8 cellular contexts compared by ENCODE assay signal in genomic region chr6:35691027-35691824, GRCh38. TPM values are rescaled to one million over a fixed set of nuclear protein-coding genes. Genes with fewer than 3 reads are reported as not detected.
A peak's percentile ranks its signal among the peaks of the same experiment; 100 is the strongest.
DNase-seq lines count a peak whose midpoint lies in the region; ATAC-seq, FAIRE-seq and TF ChIP-seq lines count a peak whose summit lies in the region.

No MANE protein-coding gene starts in this region.

- FAIRE-seq in endothelial cell of umbilical vein (lab: Jason Lieb, UNC), result no peak

- intact Hi-C loops in endothelial cell of umbilical vein (cut with micrococcal nuclease), result no loop called here

- ATAC-seq in HG03442 (IDR thresholded peaks at IDR 0.05; ENCODE audit: unreplicated experiment) (no peak), HG02852 (IDR thresholded peaks at IDR 0.05; ENCODE audit: unreplicated experiment) (no peak)

- H3K9me3 ChIP-seq in endothelial cell of umbilical vein (replicated peaks; ENCODE audit: control insufficient read depth, insufficient read depth, low read length), result no peaks in the 10 kb centered on the region

- CTCF ChIA-PET in endothelial cell of umbilical vein (lab: Charles Lee), result interaction anchor here (1.0 to 1.5 kb wide), 4 partner anchors 19 to 46 kb away, joined by 3 to 5 read pairs (median 4); partner anchors contain the start of gene ARMC12

- H3K79me2 ChIP-seq in endothelial cell of umbilical vein (ENCODE audit: control insufficient read depth, insufficient read depth, low read length), result peaks cover 21% of the 10 kb centered on the region

- no peaks in the 10 kb centered on the region for H3K27me3 ChIP-seq in endothelial cell of umbilical vein (ENCODE audit: control insufficient read depth in 2 of 2, insufficient read depth in 2 of 2, low read length in 2 of 2)

- DNase-seq in NOMO-1 treated with DMSO at 0.1 percent for 48 hours (lab: John Stamatoyannopoulos, UW; ENCODE audit: unreplicated experiment) (peak; percentile 50), endothelial cell of umbilical vein (ENCODE audit: low read depth, low spot score) (no peak), medulla oblongata (ENCODE audit: extremely low spot score) (peak; percentile 72), substantia nigra (lab: John Stamatoyannopoulos, UW) (peak in 41 of 49 donors; percentile 12 to 80 (median 48)), glomerular visceral epithelial cell (ENCODE audit: extremely low spot score) (no peak), DMS 273 treated with DMSO at 0.1 percent for 48 hours (lab: John Stamatoyannopoulos, UW) (no peak)

- TF ChIP-seq CTCF in endothelial cell of umbilical vein (IDR thresholded peaks at IDR 0.05; ENCODE audit: extremely low read depth in 1 of 2, insufficient read depth in 1 of 2, low read depth in 1 of 2, low read length in 2 of 2), result no peak

- H3K4me3 ChIP-seq in endothelial cell of umbilical vein (replicated peaks in 1 of 3; ENCODE audit: insufficient read depth in 1 of 3, low read depth in 1 of 3, low read length in 3 of 3), result no peak overlapping the region

- no peak overlapping the region for H3K4me2 ChIP-seq in endothelial cell of umbilical vein (ENCODE audit: insufficient read depth, low read length)

- no peaks in the 10 kb centered on the region for H3K36me3 ChIP-seq in endothelial cell of umbilical vein (ENCODE audit: control insufficient read depth in 2 of 2, extremely low read depth in 1 of 2, insufficient read depth in 2 of 2, low read length in 2 of 2)

- H4K20me1 ChIP-seq in endothelial cell of umbilical vein (replicated peaks; ENCODE audit: control insufficient read depth, extremely low read depth, insufficient read depth, low read length), result no peaks in the 10 kb centered on the region

- BruUV-seq in endothelial cell of umbilical vein (replicated peaks; lab: Mats Ljungman, UMichigan), result no TSS peak

- no peak for TF ChIP-seq POLR2A in endothelial cell of umbilical vein (IDR thresholded peaks at IDR 0.05; ENCODE audit: low read depth, low read length)

- POLR2A ChIA-PET in endothelial cell of umbilical vein (lab: Charles Lee), result interaction anchor here (0.7 kb wide), 1 partner anchor 1065 kb away, joined by 3 read pairs; no protein-coding TSS in a partner anchor

- H2AFZ ChIP-seq in endothelial cell of umbilical vein (ENCODE audit: low read depth, low read length), result peak overlapping the region; percentile 7

- H3K9ac ChIP-seq in endothelial cell of umbilical vein (replicated peaks; ENCODE audit: extremely low read depth, insufficient read depth, low read length), result no peak overlapping the region

- no peaks in the 10 kb centered on the region for H3K9me1 ChIP-seq in endothelial cell of umbilical vein (replicated peaks; ENCODE audit: control insufficient read depth, extremely low read depth, insufficient read depth, low read length)

- dilution Hi-C loops in endothelial cell of umbilical vein (cut with MboI; ENCODE audit: extremely low pct_ligation_motif_present, low sequenced_read_pairs), result no loop called here

- H3K27ac ChIP-seq in endothelial cell of umbilical vein (ENCODE audit: insufficient read depth, low read depth, low read length) (no peak overlapping the region), substantia nigra (ENCODE audit: low read depth, low read length, poor library complexity, severe bottlenecking) (peak overlapping the region; percentile 88)

- H3K4me1 ChIP-seq in endothelial cell of umbilical vein (ENCODE audit: control insufficient read depth, extremely low read depth, insufficient read depth, low read length), result peaks cover 7% of the 10 kb centered on the region

TF ChIP-seq in endothelial cell of umbilical vein, 7 proteins besides CTCF, POLR2A, EP300 and RAD21:
- TF ChIP-seq GATA2 (IDR thresholded peaks at IDR 0.05; ENCODE audit: insufficient read depth, insufficient read length, low read depth, low read length) (no peak), POLR2AphosphoS5 (IDR thresholded peaks at IDR 0.05; ENCODE audit: insufficient read depth, low read depth, low read length) (no peak), MYC (IDR thresholded peaks at IDR 0.05; ENCODE audit: low read depth, low read length) (no peak), JUN (IDR thresholded peaks at IDR 0.05; ENCODE audit: borderline replicate concordance, insufficient read depth, insufficient read length, low read depth) (no peak), MAX (IDR thresholded peaks at IDR 0.05; ENCODE audit: insufficient read depth, insufficient read length) (no peak)

RNA-seq across cellular contexts. Expression of gene FKBP5, which starts 2.5 kb away (rescaled TPM):
- total RNA-seq in endothelial cell of umbilical vein, result 56.8 and 70.6 TPM in 2 replicates
- polyA plus RNA-seq in endothelial cell of umbilical vein, result 11.4 and 16.7 TPM in 2 replicates
- polyA plus RNA-seq in endothelial cell of umbilical vein (2011; cell fraction: cytosol; rRNA removed), result 25.2 and 28.8 TPM in 2 replicates
- polyA plus RNA-seq in endothelial cell of umbilical vein (2011; cell fraction: nucleus; rRNA removed), result 21.3 and 25.5 TPM in 2 replicates
- 45.7 and 53.5 TPM in 2 replicates for polyA plus RNA-seq in endothelial cell of umbilical vein (2012)
- polyA minus RNA-seq in endothelial cell of umbilical vein, result 16.7 and 19.6 TPM in 2 replicates
- polyA minus RNA-seq in endothelial cell of umbilical vein (2011; cell fraction: cytosol; rRNA and poly(A)+ RNA removed), result 6.9 TPM
- polyA minus RNA-seq in endothelial cell of umbilical vein (2011; cell fraction: nucleus; rRNA and poly(A)+ RNA removed), result 14.3 and 19.4 TPM in 2 replicates

RNA-seq across cellular contexts. Expression of gene ARMC12, which starts 45.6 kb away (rescaled TPM):
- total RNA-seq in endothelial cell of umbilical vein, result 0.90 and 0.91 TPM in 2 replicates
- 1.9 and 2.1 TPM in 2 replicates for polyA plus RNA-seq in endothelial cell of umbilical vein
- 0.59 and 0.68 TPM in 2 replicates for polyA plus RNA-seq in endothelial cell of umbilical vein (2011; cell fraction: cytosol; rRNA removed)
- 6.1 and 8.3 TPM in 2 replicates for polyA plus RNA-seq in endothelial cell of umbilical vein (2011; cell fraction: nucleus; rRNA removed)
- polyA plus RNA-seq in endothelial cell of umbilical vein (2012), result 0.72 and 0.91 TPM in 2 replicates
- 0.36 and 1.00 TPM in 2 replicates for polyA minus RNA-seq in endothelial cell of umbilical vein
- polyA minus RNA-seq in endothelial cell of umbilical vein (2011; cell fraction: cytosol; rRNA and poly(A)+ RNA removed), result not detected
- 1.1 TPM in 1 of 2 replicates, not detected in the other for polyA minus RNA-seq in endothelial cell of umbilical vein (2011; cell fraction: nucleus; rRNA and poly(A)+ RNA removed)

Comparison
In these comparisons a context has a peak if more than half of its experiments do, and no peak if none do; other contexts are left out.
1. DNase-seq: peak in NOMO-1 treated with DMSO at 0.1 percent for 48 hours (single experiment), medulla oblongata (single experiment) and substantia nigra (41 of 49); none in endothelial cell of umbilical vein (single experiment), glomerular visceral epithelial cell (single experiment) and DMS 273 treated with DMSO at 0.1 percent for 48 hours (single experiment).